ENCODE assay signal across 27 cellular contexts in the genomic region with DNA sequence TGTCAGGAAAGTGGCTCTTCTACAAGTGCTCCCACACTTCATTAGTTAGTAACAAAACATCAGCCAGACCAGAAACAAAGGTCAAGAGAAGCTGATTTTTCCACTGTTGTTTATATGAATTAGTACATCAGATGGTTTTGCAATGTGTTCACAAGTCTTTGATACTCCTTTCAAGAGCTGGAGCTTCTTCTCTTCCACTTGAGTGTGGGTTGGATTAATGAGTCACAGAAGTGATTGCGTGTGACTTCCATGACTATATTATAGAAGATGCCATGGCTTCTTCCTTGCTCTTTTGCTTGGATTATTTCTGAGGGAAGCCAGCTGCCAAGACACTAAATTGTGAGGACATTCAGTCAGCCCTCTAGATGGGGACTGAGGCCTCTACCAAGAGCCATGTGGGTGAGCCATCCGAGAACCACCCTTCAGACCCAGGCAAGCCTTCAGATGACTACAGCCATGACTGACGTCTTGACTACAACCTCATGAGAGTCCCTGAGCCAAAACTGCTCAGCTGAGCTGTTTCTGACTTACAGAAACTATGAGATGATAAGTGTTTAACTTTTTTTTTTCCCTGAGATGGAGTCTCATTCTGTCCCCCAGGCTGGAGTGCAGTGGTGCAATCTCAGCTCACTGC. TPM values are rescaled to one million over a fixed set of nuclear protein-coding genes. Genes with fewer than 3 reads are reported as not detected.
A peak's percentile ranks its signal among the peaks of the same experiment; 100 is the strongest.
DNase-seq lines count a peak whose midpoint lies in the region; ATAC-seq and TF ChIP-seq lines count a peak whose summit lies in the region.
"Had no signal": no experiment of that assay in that cellular context is flagged by ENCODE, and none has a peak within 500 bp of the region (broad histone marks: within the 10 kb centered on the region; RNA-seq: fewer than 3 reads in every experiment).

No MANE protein-coding gene starts in this region.

- no peaks in the 10 kb centered on the region for H3K36me3 ChIP-seq in trophoblast cell (ENCODE audit: control insufficient read depth in 1 of 2, insufficient read depth in 2 of 2, low read length in 2 of 2)
- H3K36me3 ChIP-seq: gastroesophageal sphincter, sigmoid colon, tibial nerve had no signal

- no CpG with 5 or more reads among the region's 3 CpGs for whole genome bisulfite sequencing in trophoblast cell (ENCODE audit: extremely low coverage, insufficient coverage, insufficient read length)

- H3K9me3 ChIP-seq in trophoblast cell (ENCODE audit: insufficient read depth, low read depth, low read length) (no peaks in the 10 kb centered on the region), T-helper 17 cell (ENCODE audit: control insufficient read depth, low read length, poor library complexity, severe bottlenecking) (no peaks in the 10 kb centered on the region)
- H3K9me3 ChIP-seq: gastroesophageal sphincter, sigmoid colon, tibial nerve had no signal

- no peak overlapping the region for H3K4me2 ChIP-seq in trophoblast cell (ENCODE audit: low read length)

- no peak overlapping the region for H4K8ac ChIP-seq in trophoblast cell (ENCODE audit: low read depth, low read length)

- H3K4me1 Mint-ChIP-seq in HFFc6 (ENCODE audit: low read depth) = peaks cover 10% of the 10 kb centered on the region
- H3K4me1 Mint-ChIP-seq in T-helper 17 cell = peaks cover 2% of the 10 kb centered on the region
- H3K4me1 Mint-ChIP-seq: IgD-negative memory B cell had no signal

- no peaks in the 10 kb centered on the region for H3K27me3 ChIP-seq in trophoblast cell (ENCODE audit: insufficient read depth, low read length)
- H3K27me3 ChIP-seq: sigmoid colon, tibial nerve had no signal

- H4K91ac ChIP-seq in trophoblast cell (ENCODE audit: low read depth, low read length) = no peak overlapping the region

- no peak overlapping the region for H2BK120ac ChIP-seq in trophoblast cell (ENCODE audit: insufficient read depth, low read length, poor library complexity)

- H3K27ac Mint-ChIP-seq in HFFc6 (no peak overlapping the region; the same call in 1 of the 2 replicates), T-helper 17 cell (no peak overlapping the region)
- H3K27ac Mint-ChIP-seq: activated naive CD4-positive, alpha-beta T cell treated with anti-CD3 and anti-CD28 coated beads, Interleukin-2, amount 50 U/mL, for 72 hours; effector memory CD8-positive, alpha-beta T cell; IgD-negative memory B cell; natural killer cell treated with Interleukin-12 subunit alpha and Interleukin-12 subunit beta and Interleukin-15 and Interleukin-18, amount 100 ng/mL, for 72 hours had no signal

- H2BK12ac ChIP-seq in trophoblast cell (ENCODE audit: low read length) = peak overlapping the region; percentile 49

- DNase-seq in EH (ENCODE audit: low read depth) = peak; percentile 79
- DNase-seq in HFFc6 = peak; percentile 40
- DNase-seq in trophoblast cell = no peak
- no peak for DNase-seq in activated naive CD4-positive, alpha-beta T cell treated with Interleukin-2 at 50 U/mL for 16 hours
- DNase-seq in T-helper 17 cell = no peak
- DNase-seq in NCI-H1048 (lab: John Stamatoyannopoulos, UW) = no peak
- DNase-seq: activated CD4-positive, alpha-beta T cell treated with anti-CD3 and anti-CD28 coated beads for 4 hours; activated T-cell treated with anti-CD3 and anti-CD28 coated beads for 4 hours; aorta; DND-41; effector memory CD8-positive, alpha-beta T cell; NCI-H2107; NCI-H345; occipital lobe; sigmoid colon; stimulated activated CD4-positive, alpha-beta T cell treated with anti-CD3 and anti-CD28 coated beads, Interleukin-4, amount 100 ng/mL, for 24 hours had no signal

- H3K4ac ChIP-seq in trophoblast cell (ENCODE audit: low read depth, low read length) = no peak overlapping the region

- H3K27me3 Mint-ChIP-seq in HFFc6 (ENCODE audit: insufficient read depth) (no peaks in the 10 kb centered on the region; the same call in none of the 2 replicates), T-helper 17 cell (peaks cover 29% of the 10 kb centered on the region)

- H3K14ac ChIP-seq in trophoblast cell (ENCODE audit: low read length) = no peak overlapping the region

- H3K23ac ChIP-seq in trophoblast cell (ENCODE audit: low read length) = no peak overlapping the region

- no peaks in the 10 kb centered on the region for H3K36me3 Mint-ChIP-seq in HFFc6 (ENCODE audit: low read depth)
- H3K36me3 Mint-ChIP-seq in T-helper 17 cell (ENCODE audit: low read depth) = peaks cover 2% of the 10 kb centered on the region
- H3K36me3 Mint-ChIP-seq: activated naive CD4-positive, alpha-beta T cell treated with anti-CD3 and anti-CD28 coated beads, Interleukin-2, amount 50 U/mL, for 72 hours; IgD-negative memory B cell; natural killer cell treated with Interleukin-12 subunit alpha and Interleukin-12 subunit beta and Interleukin-15 and Interleukin-18, amount 100 ng/mL, for 72 hours had no signal

- H3K79me2 ChIP-seq in trophoblast cell (ENCODE audit: control insufficient read depth, insufficient read depth, low read length, poor library complexity) = no peaks in the 10 kb centered on the region

- no peak for TF ChIP-seq CTCF in HFFc6 (IDR thresholded peaks at IDR 0.05)

- no peak overlapping the region for H3K18ac ChIP-seq in trophoblast cell (ENCODE audit: low read length)

- H2AFZ ChIP-seq in trophoblast cell (ENCODE audit: insufficient read depth, low read length, poor library complexity) = no peak overlapping the region

- H3K4me3 Mint-ChIP-seq in HFFc6 (no peak overlapping the region), T-helper 17 cell (no peak overlapping the region)
- H3K4me3 Mint-ChIP-seq: effector memory CD8-positive, alpha-beta T cell; IgD-negative memory B cell; natural killer cell treated with Interleukin-12 subunit alpha and Interleukin-12 subunit beta and Interleukin-15 and Interleukin-18, amount 100 ng/mL, for 72 hours had no signal

- no peak overlapping the region for H3K9ac ChIP-seq in trophoblast cell (ENCODE audit: low read length)

- H2AK5ac ChIP-seq in trophoblast cell (ENCODE audit: low read length) = peak overlapping the region; percentile 46

- no peaks in the 10 kb centered on the region for H3K79me1 ChIP-seq in trophoblast cell (ENCODE audit: low read length)

- no peaks in the 10 kb centered on the region for H3K9me3 Mint-ChIP-seq in HFFc6
- H3K9me3 Mint-ChIP-seq: activated naive CD4-positive, alpha-beta T cell treated with anti-CD3 and anti-CD28 coated beads, Interleukin-2, amount 50 U/mL, for 72 hours; effector memory CD8-positive, alpha-beta T cell; natural killer cell treated with Interleukin-12 subunit alpha and Interleukin-12 subunit beta and Interleukin-15 and Interleukin-18, amount 100 ng/mL, for 72 hours had no signal

- no peak overlapping the region for H2BK5ac ChIP-seq in trophoblast cell (ENCODE audit: low read depth, low read length, poor library complexity)

- H3K4me3 ChIP-seq in trophoblast cell (ENCODE audit: low read depth, low read length) = no peak overlapping the region
- H3K4me3 ChIP-seq: gastroesophageal sphincter, sigmoid colon, tibial nerve had no signal

- H4K12ac ChIP-seq in trophoblast cell (ENCODE audit: low read depth, low read length) = no peak overlapping the region

- H3K4me1 ChIP-seq in trophoblast cell (ENCODE audit: control insufficient read depth in 1 of 2, insufficient read depth in 2 of 2, low read length in 2 of 2) = no peaks in the 10 kb centered on the region
- H3K4me1 ChIP-seq: gastroesophageal sphincter, sigmoid colon, tibial nerve had no signal

- no peak overlapping the region for H3K27ac ChIP-seq in trophoblast cell (ENCODE audit: low read depth, low read length)
- H3K27ac ChIP-seq: gastroesophageal sphincter, sigmoid colon, tibial nerve had no signal

- ATAC-seq in esophagus mucosa (peak; percentile 27), T-helper 17 cell (no peak)
- ATAC-seq: effector memory CD8-positive, alpha-beta T cell; gastroesophageal sphincter; natural killer cell treated with Interleukin-12 subunit alpha and Interleukin-12 subunit beta and Interleukin-15 and Interleukin-18, amount 100 ng/mL, for 72 hours; Right ventricle myocardium inferior; SK-N-SH treated with all-trans-retinoic acid at 6 μM for 48 hours had no signal

RNA-seq across cellular contexts. Expression of a gene that starts 18.1 kb away (rescaled TPM):
- under 1 TPM; 0.09 to 0.14 (median 0.11) TPM for total RNA-seq in HFFc6 (2021; fragmentation: NEBNext Ultra II Directional; extraction: Animal tissue kit (Norgen Biotek cat#: 25700))
- total RNA-seq in esophagus mucosa (9.6 TPM), T-helper 17 cell (not detected)
- 2.1 and 2.2 TPM in 2 replicates for polyA plus RNA-seq in trophoblast cell (2013)
- total RNA-seq: activated naive CD4-positive, alpha-beta T cell treated with anti-CD3 and anti-CD28 coated beads, Interleukin-2, amount 50 U/mL, for 72 hours; lung microvascular endothelial cell; natural killer cell treated with Interleukin-12 subunit alpha and Interleukin-12 subunit beta and Interleukin-15 and Interleukin-18, amount 100 ng/mL, for 72 hours; pulmonary artery endothelial cell; Right ventricle myocardium inferior; T-helper 2 cell treated with Interferon-gamma antibody and Interleukin-4, amounts not matched to agents 100 ng/mL and 5 ng/mL, for 36 hours had no signal
- polyA plus RNA-seq: IgD-negative memory B cell had no signal

Comparison
In these comparisons a context has a peak if more than half of its experiments do, and no peak if none do; other contexts are left out.
1. DNase-seq: peak in EH (single experiment) and HFFc6 (single experiment); none in trophoblast cell (0 of 2), activated naive CD4-positive, alpha-beta T cell treated with Interleukin-2 at 50 U/mL for 16 hours (single experiment), T-helper 17 cell (0 of 3) and NCI-H1048 (single experiment).